21 cellular contexts compared by ENCODE assay signal in genomic region chr14:53010193-53010592, GRCh38. TPM values are rescaled to one million over a fixed set of nuclear protein-coding genes. Genes with fewer than 3 reads are reported as not detected.
A peak's percentile ranks its signal among the peaks of the same experiment; 100 is the strongest.
DNase-seq lines count a peak whose midpoint lies in the region; ATAC-seq and TF ChIP-seq lines count a peak whose summit lies in the region.
"Had no signal": no experiment of that assay in that cellular context is flagged by ENCODE, and none has a peak within 500 bp of the region (broad histone marks: within the 10 kb centered on the region; RNA-seq: fewer than 3 reads in every experiment).

No MANE protein-coding gene starts in this region.

- H4K20me1 ChIP-seq in hepatocyte (ENCODE audit: insufficient read depth, poor library complexity, severe bottlenecking): no peaks in the 10 kb centered on the region

- H3K27ac ChIP-seq in ACC112 (ENCODE audit: low read depth, low read length) (peak overlapping the region; percentile 90), hepatocyte (peak overlapping the region; percentile 81)
- H3K27ac ChIP-seq: PC-9, right lobe of liver had no signal

- no peaks in the 10 kb centered on the region for H3K36me3 Mint-ChIP-seq in endothelial cell (ENCODE audit: low read depth, unreplicated experiment)
- H3K36me3 Mint-ChIP-seq: CD4-positive, CD25-positive, alpha-beta regulatory T cell had no signal

- H3K27ac Mint-ChIP-seq in endothelial cell (ENCODE audit: unreplicated experiment): no peak overlapping the region
- H3K27ac Mint-ChIP-seq: activated naive CD8-positive, alpha-beta T cell; CD4-positive, CD25-positive, alpha-beta regulatory T cell had no signal

- H3K9me3 Mint-ChIP-seq in endothelial cell (ENCODE audit: unreplicated experiment): no peaks in the 10 kb centered on the region
- H3K9me3 Mint-ChIP-seq: CD4-positive, CD25-positive, alpha-beta regulatory T cell had no signal

- H3K4me3 Mint-ChIP-seq in endothelial cell (ENCODE audit: unreplicated experiment): no peak overlapping the region
- H3K4me3 Mint-ChIP-seq: activated naive CD8-positive, alpha-beta T cell; CD4-positive, CD25-positive, alpha-beta regulatory T cell had no signal

- peak overlapping the region; percentile 53 for H3K9ac ChIP-seq in skeletal muscle satellite cell (ENCODE audit: low read depth, low read length)

- DNase-seq in amniotic epithelial cell (ENCODE audit: low read depth) (peak; percentile 64), hepatocyte (ENCODE audit: low spot score) (no peak), NCI-H146 treated with DMSO at 0.1 percent for 48 hours (lab: John Stamatoyannopoulos, UW; ENCODE audit: unreplicated experiment) (no peak), endothelial cell (ENCODE audit: low spot score) (no peak)
- DNase-seq in activated naive CD4-positive, alpha-beta T cell treated with anti-CD3 and anti-CD28 coated beads, Interleukin-2, amount 50 U/mL, for 16 hours: no peak
- DNase-seq: activated CD4-positive, CD25-positive, alpha-beta regulatory T cell treated with anti-CD3 and anti-CD28 coated beads, Interleukin-2, amount 50 U/mL, for 72 hours; DMS153; glutamatergic neuron; left ventricle myocardium superior; NCI-H146; NCI-H2227 treated with DMSO at 0.1 percent for 48 hours; right lobe of liver; stimulated activated naive CD4-positive, alpha-beta T cell treated with Interleukin-2 at 50 U/mL for 16 hours had no signal

- no peaks in the 10 kb centered on the region for H3K27me3 Mint-ChIP-seq in endothelial cell (ENCODE audit: unreplicated experiment)

- H3K4me3 ChIP-seq in ACC112 (ENCODE audit: low read depth, low read length) (no peak overlapping the region), hepatocyte (no peak overlapping the region), skeletal muscle satellite cell (ENCODE audit: low read length) (no peak overlapping the region)
- H3K4me3 ChIP-seq: GM12878, PC-9, right lobe of liver, vagina had no signal

- H3K4me1 ChIP-seq in ACC112 (ENCODE audit: control insufficient read depth, insufficient read depth, low read length, unreplicated experiment) (peaks cover 22% of the 10 kb centered on the region), hepatocyte (ENCODE audit: insufficient read depth) (peaks cover 13% of the 10 kb centered on the region), skeletal muscle satellite cell (ENCODE audit: control insufficient read depth, insufficient read depth, low read length) (peaks cover 24% of the 10 kb centered on the region)
- H3K4me1 ChIP-seq: right lobe of liver, vagina had no signal

- TF ChIP-seq CTCF in hepatocyte (IDR thresholded peaks at IDR 0.05; ENCODE audit: poor library complexity) (no peak), endothelial cell (IDR thresholded peaks at IDR 0.05; ENCODE audit: unreplicated experiment) (no peak)

- no peaks in the 10 kb centered on the region for H3K9me3 ChIP-seq in hepatocyte (ENCODE audit: low read depth)
- no peaks in the 10 kb centered on the region for H3K9me3 ChIP-seq in skeletal muscle satellite cell (replicated peaks; ENCODE audit: low read length)
- H3K9me3 ChIP-seq: right lobe of liver, vagina had no signal

- no peaks in the 10 kb centered on the region for H3K36me3 ChIP-seq in ACC112 (ENCODE audit: insufficient read depth, low read length)
- H3K36me3 ChIP-seq in hepatocyte (replicated peaks; ENCODE audit: insufficient read depth, low read depth): no peaks in the 10 kb centered on the region
- no peaks in the 10 kb centered on the region for H3K36me3 ChIP-seq in skeletal muscle satellite cell (ENCODE audit: insufficient read depth, low read length)
- H3K36me3 ChIP-seq: right lobe of liver, vagina had no signal

- H3K79me2 ChIP-seq in ACC112 (ENCODE audit: control insufficient read depth, insufficient read depth, low read length, unreplicated experiment) (no peaks in the 10 kb centered on the region), hepatocyte (no peaks in the 10 kb centered on the region)

- 66% methylated on average over 1 of the region's 1 CpG for WGBS in hepatocyte (ENCODE audit: low lambda C conversion rate, missing lambda C conversion rate)

- ATAC-seq in GM21360 (IDR thresholded peaks at IDR 0.05; ENCODE audit: unreplicated experiment): no peak
- ATAC-seq: GM12878 had no signal

- H3K27me3 ChIP-seq in ACC112 (ENCODE audit: insufficient read depth, low read length) (no peaks in the 10 kb centered on the region), hepatocyte (no peaks in the 10 kb centered on the region), skeletal muscle satellite cell (ENCODE audit: control insufficient read depth, insufficient read depth, low read length) (no peaks in the 10 kb centered on the region)
- H3K27me3 ChIP-seq: right lobe of liver, vagina had no signal

- H3K4me1 Mint-ChIP-seq in endothelial cell (ENCODE audit: unreplicated experiment): peaks cover 14% of the 10 kb centered on the region
- H3K4me1 Mint-ChIP-seq: CD4-positive, CD25-positive, alpha-beta regulatory T cell had no signal

- H2AFZ ChIP-seq in ACC112 (ENCODE audit: low read length, unreplicated experiment): no peak overlapping the region
- no peak overlapping the region for H2AFZ ChIP-seq in hepatocyte
- H2AFZ ChIP-seq: PC-9 had no signal

- H3K9me2 ChIP-seq in hepatocyte (replicated peaks; ENCODE audit: insufficient read depth): no peaks in the 10 kb centered on the region

- H3K4me2 ChIP-seq in hepatocyte (no peak overlapping the region), skeletal muscle satellite cell (ENCODE audit: low read length) (peak overlapping the region; percentile 65)
- H3K4me2 ChIP-seq: PC-9 had no signal

RNA-seq across cellular contexts. Expression of gene FERMT2, which starts 59.3 kb away (rescaled TPM):
- total RNA-seq in hepatocyte (82.1 and 95.4 TPM in 2 replicates), endothelial cell (ENCODE audit: unreplicated experiment) (188 TPM)
- polyA plus RNA-seq in hepatocyte: 38.6 and 45.9 TPM in 2 replicates
- 132 and 161 TPM in 2 replicates for total RNA-seq in skeletal muscle satellite cell (2012; rRNA removed)
- polyA plus RNA-seq: CD4-positive, CD25-positive, alpha-beta regulatory T cell had no signal
